In genomic region chr4:86331362-86331761, GRCh38 we compare ENCODE assay signal across 23 cellular contexts. TPM values are rescaled to one million over a fixed set of nuclear protein-coding genes. Genes with fewer than 3 reads are reported as not detected.
DNase-seq lines count a peak whose midpoint lies in the region; ATAC-seq and TF ChIP-seq lines count a peak whose summit lies in the region.
"Had no signal": no experiment of that assay in that cellular context is flagged by ENCODE, and none has a peak within 500 bp of the region (broad histone marks: within the 10 kb centered on the region; RNA-seq: fewer than 3 reads in every experiment).

No MANE protein-coding gene starts in this region.

- DNase-seq in NCI-H2227 (lab: John Stamatoyannopoulos, UW; ENCODE audit: unreplicated experiment) (peak; percentile 54), cerebellar cortex (ENCODE audit: low spot score) (peak; percentile 67), mesothelial cell of epicardium (ENCODE audit: low spot score in 2 of 2, unreplicated experiment in 2 of 2) (no peak), suprapubic skin (ENCODE audit: low spot score in 2 of 2) (no peak), AG20443 (ENCODE audit: low spot score) (no peak), DMS114 treated with DMSO at 0.1 percent for 48 hours (lab: John Stamatoyannopoulos, UW; ENCODE audit: unreplicated experiment) (no peak)
- DNase-seq: activated CD4-positive, alpha-beta T cell treated with anti-CD3 and anti-CD28 coated beads for 4 hours; activated T-cell treated with anti-CD3 and anti-CD28 coated beads, Interleukin-2, amount 50 U/mL, for 4 hours; CD4-positive, alpha-beta memory T cell; cortex of kidney; left cardiac atrium; MG63; naive thymus-derived CD8-positive, alpha-beta T cell; NCI-H1694 treated with DMSO at 0.1 percent for 48 hours; NCI-H226; NCI-H748 treated with DMSO at 0.1 percent for 48 hours; stimulated activated CD4-positive, alpha-beta T cell treated with anti-CD3 and anti-CD28 coated beads, Interleukin-4, amount 100 ng/mL, for 4 hours; stimulated activated naive CD4-positive, alpha-beta T cell had no signal

- TF ChIP-seq EP300 in suprapubic skin (IDR thresholded peaks at IDR 0.05) = no peak

- H3K27me3 Mint-ChIP-seq in mesothelial cell of epicardium (ENCODE audit: low read depth) = no peaks in the 10 kb centered on the region
- H3K27me3 Mint-ChIP-seq: CD4-positive, alpha-beta memory T cell; memory B cell had no signal

- no peak overlapping the region for H3K4me3 Mint-ChIP-seq in mesothelial cell of epicardium
- H3K4me3 Mint-ChIP-seq: activated T-cell treated with anti-CD3 and anti-CD28 coated beads, Interleukin-2, amount 50 U/mL, for 4 hours; CD4-positive, alpha-beta memory T cell; memory B cell; naive thymus-derived CD8-positive, alpha-beta T cell had no signal

- ATAC-seq in HG03097 (IDR thresholded peaks at IDR 0.05; ENCODE audit: low FRiP score, unreplicated experiment) = no peak
- ATAC-seq in GM18867 (IDR thresholded peaks at IDR 0.05; ENCODE audit: unreplicated experiment) = no peak
- ATAC-seq: activated T-cell treated with anti-CD3 and anti-CD28 coated beads, Interleukin-2, amount 50 U/mL, for 4 hours; left cardiac atrium; naive thymus-derived CD8-positive, alpha-beta T cell had no signal

- H3K4me3 ChIP-seq in suprapubic skin = no peak overlapping the region
- H3K4me3 ChIP-seq: MG63, tibial nerve had no signal

- no peak for TF ChIP-seq POLR2A in suprapubic skin (IDR thresholded peaks at IDR 0.05)

- H3K36me3 Mint-ChIP-seq in mesothelial cell of epicardium = no peaks in the 10 kb centered on the region
- H3K36me3 Mint-ChIP-seq: CD4-positive, alpha-beta memory T cell; memory B cell; naive thymus-derived CD8-positive, alpha-beta T cell had no signal

- H3K9me3 Mint-ChIP-seq in mesothelial cell of epicardium = no peaks in the 10 kb centered on the region
- H3K9me3 Mint-ChIP-seq: activated T-cell treated with anti-CD3 and anti-CD28 coated beads, Interleukin-2, amount 50 U/mL, for 4 hours; memory B cell had no signal

- H3K27ac ChIP-seq in suprapubic skin = peak overlapping the region; percentile 29
- H3K27ac ChIP-seq: tibial nerve had no signal

- no peaks in the 10 kb centered on the region for H3K36me3 ChIP-seq in suprapubic skin
- H3K36me3 ChIP-seq: MG63, tibial nerve had no signal

- peaks cover 10% of the 10 kb centered on the region for H3K4me1 ChIP-seq in suprapubic skin
- H3K4me1 ChIP-seq: tibial nerve had no signal

- no peak for TF ChIP-seq CTCF in mesothelial cell of epicardium (IDR thresholded peaks at IDR 0.05; ENCODE audit: unreplicated experiment)
- TF ChIP-seq CTCF in suprapubic skin (IDR thresholded peaks at IDR 0.05) = no peak

- H3K4me1 Mint-ChIP-seq in mesothelial cell of epicardium = peaks cover 27% of the 10 kb centered on the region
- H3K4me1 Mint-ChIP-seq: CD4-positive, alpha-beta memory T cell; memory B cell; naive thymus-derived CD8-positive, alpha-beta T cell had no signal

- H3K27me3 ChIP-seq in suprapubic skin = no peaks in the 10 kb centered on the region
- H3K27me3 ChIP-seq: MG63, tibial nerve had no signal

- peak overlapping the region; percentile 90 for H3K27ac Mint-ChIP-seq in mesothelial cell of epicardium
- H3K27ac Mint-ChIP-seq: CD4-positive, alpha-beta memory T cell; memory B cell; naive thymus-derived CD8-positive, alpha-beta T cell had no signal

- 39% methylated on average over 3 of the region's 3 CpGs for WGBS in suprapubic skin

- H3K9me3 ChIP-seq in suprapubic skin = no peaks in the 10 kb centered on the region
- H3K9me3 ChIP-seq: MG63, tibial nerve had no signal

RNA-seq across cellular contexts. Expression of gene MAPK10, which starts 28.5 kb away (rescaled TPM):
- total RNA-seq in mesothelial cell of epicardium (20.8 to 25.2 TPM (median 24.4 TPM) in 3 replicates), suprapubic skin (10 to 100 TPM in 1 of 4 donors, 1 to 10 TPM in 3; 2.0 to 16.8 (median 4.1) TPM)
- total RNA-seq: activated CD8-positive, alpha-beta memory T cell treated with anti-CD3 and anti-CD28 coated beads for 36 hours; CD4-positive, alpha-beta memory T cell; naive thymus-derived CD8-positive, alpha-beta T cell had no signal

Comparison
In these comparisons a context has a peak if more than half of its experiments do, and no peak if none do; other contexts are left out.
1. DNase-seq: peak in NCI-H2227 (single experiment) and cerebellar cortex (single experiment); none in mesothelial cell of epicardium (0 of 2), suprapubic skin (0 of 2), AG20443 (single experiment) and DMS114 treated with DMSO at 0.1 percent for 48 hours (single experiment).